1 cellular context compared by ENCODE assay signal in genomic region chr3:179760944-179761343, GRCh38.
TF ChIP-seq lines count a peak whose summit lies in the region.

No MANE protein-coding gene starts in this region.

TF ChIP-seq in GM23338, 12 proteins besides CTCF, POLR2A, EP300 and RAD21 (continued from another document):
- no peak for TF ChIP-seq ZNF462 (CRISPR knock-in tag; IDR thresholded peaks at IDR 0.05)
- no peak for TF ChIP-seq JUNB (IDR thresholded peaks at IDR 0.05; ENCODE audit: unreplicated experiment)
- no peak for TF ChIP-seq POLR2AphosphoS5 (IDR thresholded peaks at IDR 0.05; ENCODE audit: low read depth)
- TF ChIP-seq EZH2phosphoT487 (IDR thresholded peaks at IDR 0.05; ENCODE audit: unreplicated experiment) = no peak
